8 cellular contexts compared by ENCODE assay signal in genomic region chr15:92900712-92901052, GRCh38. TPM values are rescaled to one million over a fixed set of nuclear protein-coding genes. Genes with fewer than 3 reads are reported as not detected.
DNase-seq lines count a peak whose midpoint lies in the region; ATAC-seq and TF ChIP-seq lines count a peak whose summit lies in the region.

No MANE protein-coding gene starts in this region.

- no peaks in the 10 kb centered on the region for H3K27me3 ChIP-seq in left lung
- no peaks in the 10 kb centered on the region for H3K27me3 ChIP-seq in tibial artery

- H3K4me1 ChIP-seq in left lung (peaks cover 24 to 65% of the 10 kb centered on the region in 2 donors), tibial artery (peaks cover 0 to 66% (median 6%) of the 10 kb centered on the region in 4 donors)

- peaks cover 3 to 7% of the 10 kb centered on the region in 2 donors for H3K9me3 Mint-ChIP-seq in activated T-cell treated with anti-CD3 and anti-CD28 coated beads, Interleukin-2, amount 50 U/mL, for 72 hours

- peaks cover 57% of the 10 kb centered on the region for H3K4me1 Mint-ChIP-seq in activated T-cell treated with anti-CD3 and anti-CD28 coated beads, Interleukin-2, amount 50 U/mL, for 72 hours (ENCODE audit: low read depth)

- H3K27me3 Mint-ChIP-seq in activated T-cell treated with anti-CD3 and anti-CD28 coated beads, Interleukin-2, amount 50 U/mL, for 72 hours (ENCODE audit: low read depth), result no peaks in the 10 kb centered on the region

- peak overlapping the region; percentile 40 to 62 for H3K4me3 ChIP-seq in left lung
- peak overlapping the region; percentile 60 to 65 for H3K4me3 ChIP-seq in tibial artery

- intact Hi-C loops in left lung (cut with DNase I), result no loop called here
- intact Hi-C loops in tibial artery (cut with DNase I; ENCODE audit: low total_unique reads), result no loop called here

- H3K36me3 ChIP-seq in left lung, result peaks cover 0 to 31% of the 10 kb centered on the region in 2 donors
- H3K36me3 ChIP-seq in tibial artery, result peaks cover 0 to 21% (median 12%) of the 10 kb centered on the region in 3 donors

- H3K27ac Mint-ChIP-seq in activated T-cell treated with anti-CD3 and anti-CD28 coated beads, Interleukin-2, amount 50 U/mL, for 72 hours, result peak overlapping the region; percentile 100

- no peak for TF ChIP-seq CTCF in left lung (IDR thresholded peaks at IDR 0.05)
- no peak for TF ChIP-seq CTCF in tibial artery (IDR thresholded peaks at IDR 0.05)

- ATAC-seq in activated T-cell treated with anti-CD3 and anti-CD28 coated beads, Interleukin-2, amount 50 U/mL, for 72 hours (replicated peaks in 1 of 2), result no peak
- ATAC-seq in left lung (no peak), HG03095 (IDR thresholded peaks at IDR 0.05; ENCODE audit: unreplicated experiment) (no peak)

- H3K4me3 Mint-ChIP-seq in activated T-cell treated with anti-CD3 and anti-CD28 coated beads, Interleukin-2, amount 50 U/mL, for 72 hours, result peak overlapping the region; percentile 99 to 100

- DNase-seq in activated T-cell treated with anti-CD3 and anti-CD28 coated beads, Interleukin-2, amount 50 U/mL, for 72 hours, result no peak
- DNase-seq in activated T-cell treated with anti-CD3 and anti-CD28 coated beads, Interleukin-2, amount 50 U/mL, for 48 hours, result no peak
- DNase-seq in left lung, result no peak
- no peak for DNase-seq in tibial artery
- DNase-seq in COLO668 (lab: John Stamatoyannopoulos, UW; ENCODE audit: unreplicated experiment), result no peak
- no peak for DNase-seq in hepatic stellate cell (ENCODE audit: low spot score)

- no peaks in the 10 kb centered on the region for H3K9me3 ChIP-seq in left lung
- H3K9me3 ChIP-seq in tibial artery, result no peaks in the 10 kb centered on the region

- H3K27ac ChIP-seq in angular gyrus (ENCODE audit: low read depth, low read length), result peak overlapping the region; percentile 98
- peak overlapping the region; percentile 98 to 99 for H3K27ac ChIP-seq in left lung
- peak overlapping the region; percentile 92 to 95 for H3K27ac ChIP-seq in tibial artery

- peaks cover 26 to 66% of the 10 kb centered on the region in 2 donors for H3K36me3 Mint-ChIP-seq in activated T-cell treated with anti-CD3 and anti-CD28 coated beads, Interleukin-2, amount 50 U/mL, for 72 hours (ENCODE audit: insufficient read depth in 2 of 2)

RNA-seq across cellular contexts. Expression of gene CHD2, which starts 0.6 kb away (rescaled TPM):
- 100 to 1,000 TPM; 208 to 246 TPM for total RNA-seq in activated T-cell treated with anti-CD3 and anti-CD28 coated beads, Interleukin-2, amount 50 U/mL, for 72 hours
- 100 to 1,000 TPM; 128 to 135 TPM for total RNA-seq in left lung
